ENCODE assay signal across 25 cellular contexts in genomic region chrX:109481986-109482385, GRCh38. TPM values are rescaled to one million over a fixed set of nuclear protein-coding genes. Genes with fewer than 3 reads are reported as not detected.
A peak's percentile ranks its signal among the peaks of the same experiment; 100 is the strongest.
DNase-seq lines count a peak whose midpoint lies in the region; ATAC-seq and TF ChIP-seq lines count a peak whose summit lies in the region.
"Had no signal": no experiment of that assay in that cellular context is flagged by ENCODE, and none has a peak within 500 bp of the region (broad histone marks: within the 10 kb centered on the region; RNA-seq: fewer than 3 reads in every experiment).

Gene GUCY2F (minus strand): TSS chrX:109482086. CDS start chrX:109475936, 6,150 bp downstream.

- CTCF ChIA-PET in A673 (lab: Charles Lee) = interaction anchor here (0.5 kb wide), 1 partner anchor 175 kb away, joined by 4 read pairs; no protein-coding TSS in a partner anchor

- no peaks in the 10 kb centered on the region for H3K9me3 Mint-ChIP-seq in mesothelial cell of epicardium
- no peaks in the 10 kb centered on the region for H3K9me3 Mint-ChIP-seq in neural progenitor cell
- H3K9me3 Mint-ChIP-seq in activated T-cell treated with anti-CD3 and anti-CD28 coated beads, Interleukin-2, amount 50 U/mL, for 4 hours = no peaks in the 10 kb centered on the region
- H3K9me3 Mint-ChIP-seq: CD4-positive, alpha-beta T cell; CD8-positive, alpha-beta T cell had no signal

- no peaks in the 10 kb centered on the region for H3K79me2 ChIP-seq in neural progenitor cell (ENCODE audit: low read depth)

- POLR2A ChIA-PET in A673 (lab: Charles Lee; ENCODE audit: low non-redundant PET) = no interaction called here

- H3F3A ChIP-seq in neural progenitor cell (ENCODE audit: low read depth) = no peaks in the 10 kb centered on the region

- DNase-seq in A673 (ENCODE audit: low spot score) (no peak), NCI-H82 treated with DMSO at 0.1 percent for 48 hours (lab: John Stamatoyannopoulos, UW; ENCODE audit: unreplicated experiment) (peak; percentile 3), mesothelial cell of epicardium (ENCODE audit: low spot score in 2 of 2, unreplicated experiment in 2 of 2) (no peak), neural progenitor cell (ENCODE audit: low spot score) (no peak), Ammon's horn (ENCODE audit: low spot score) (no peak), NCI-H1105 (lab: John Stamatoyannopoulos, UW) (no peak), colonic mucosa (no peak)
- no peak for DNase-seq in activated T-cell treated with anti-CD3 and anti-CD28 coated beads, Interleukin-2, amount 50 U/mL, for 4 hours
- DNase-seq: 8988T; ACHN; CD4-positive, alpha-beta T cell; CD8-positive, alpha-beta T cell; COR-L47; DMS 273 treated with DMSO at 0.1 percent for 48 hours; DMS153; DMS53; DMS79; DND-41; EL; GDM1 had no signal

- no peaks in the 10 kb centered on the region for H4K20me1 ChIP-seq in neural progenitor cell (ENCODE audit: low read depth)
- H4K20me1 ChIP-seq: BLaER1 treated with 17β-estradiol and CSF1 and Interleukin-3, amounts not matched to agents 10 nM and 100 nM had no signal

- TF ChIP-seq CTCF in A673 (conservative IDR thresholded peaks at IDR 0.05; ENCODE audit: low read depth, low read length) (no peak), mesothelial cell of epicardium (IDR thresholded peaks at IDR 0.05; ENCODE audit: unreplicated experiment) (no peak), neural progenitor cell (IDR thresholded peaks at IDR 0.05) (no peak), colonic mucosa (IDR thresholded peaks at IDR 0.05) (no peak)

- H3K4me1 Mint-ChIP-seq in mesothelial cell of epicardium (peaks cover 7% of the 10 kb centered on the region), neural progenitor cell (peaks cover 2% of the 10 kb centered on the region)
- H3K4me1 Mint-ChIP-seq in activated T-cell treated with anti-CD3 and anti-CD28 coated beads, Interleukin-2, amount 50 U/mL, for 4 hours (ENCODE audit: low read depth) = no peaks in the 10 kb centered on the region

- H3K27ac Mint-ChIP-seq in mesothelial cell of epicardium (peak within 1 kb of the TSS; percentile 2), neural progenitor cell (no peak within 1 kb of the TSS)
- H3K27ac Mint-ChIP-seq: B cell; CD4-positive, alpha-beta T cell; CD8-positive, alpha-beta T cell had no signal

- no peak for ATAC-seq in activated T-cell treated with anti-CD3 and anti-CD28 coated beads, Interleukin-2, amount 50 U/mL, for 4 hours
- ATAC-seq: CD8-positive, alpha-beta T cell; GM12878 had no signal

- peaks cover 8% of the 10 kb centered on the region for H3K27me3 ChIP-seq in A673 (replicated peaks; ENCODE audit: insufficient read depth, low read depth, low read length, poor library complexity)
- H3K27me3 ChIP-seq in neural progenitor cell = no peaks in the 10 kb centered on the region
- no peaks in the 10 kb centered on the region for H3K27me3 ChIP-seq in colonic mucosa

- H3K4me3 Mint-ChIP-seq in mesothelial cell of epicardium (no peak within 1 kb of the TSS), neural progenitor cell (no peak within 1 kb of the TSS)
- no peak within 1 kb of the TSS for H3K4me3 Mint-ChIP-seq in activated T-cell treated with anti-CD3 and anti-CD28 coated beads, Interleukin-2, amount 50 U/mL, for 4 hours
- H3K4me3 Mint-ChIP-seq: B cell; CD4-positive, alpha-beta T cell; CD8-positive, alpha-beta T cell had no signal

- H3K36me3 ChIP-seq in A673 (ENCODE audit: insufficient read depth, low read length, poor library complexity, severe bottlenecking) (no peaks in the 10 kb centered on the region), neural progenitor cell (no peaks in the 10 kb centered on the region), colonic mucosa (no peaks in the 10 kb centered on the region)
- H3K36me3 ChIP-seq: BLaER1 treated with 17β-estradiol and CSF1 and Interleukin-3, amounts not matched to agents 10 nM and 100 nM had no signal

- no TSS peak for BruUV-seq in A673 (replicated peaks; lab: Mats Ljungman, UMichigan)

- H3K27me3 Mint-ChIP-seq in mesothelial cell of epicardium (ENCODE audit: low read depth) (peaks cover 17% of the 10 kb centered on the region), neural progenitor cell (ENCODE audit: insufficient read depth, low read depth) (no peaks in the 10 kb centered on the region)
- no peaks in the 10 kb centered on the region for H3K27me3 Mint-ChIP-seq in activated T-cell treated with anti-CD3 and anti-CD28 coated beads, Interleukin-2, amount 50 U/mL, for 4 hours (ENCODE audit: low read depth)
- H3K27me3 Mint-ChIP-seq: CD4-positive, alpha-beta T cell had no signal

- no peaks in the 10 kb centered on the region for H3K9me3 ChIP-seq in A673 (ENCODE audit: low read depth, low read length, poor library complexity, severe bottlenecking)
- no peaks in the 10 kb centered on the region for H3K9me3 ChIP-seq in neural progenitor cell (ENCODE audit: low read depth)
- H3K9me3 ChIP-seq in colonic mucosa = no peaks in the 10 kb centered on the region
- H3K9me3 ChIP-seq: BLaER1 treated with 17β-estradiol and CSF1 and Interleukin-3, amounts not matched to agents 10 nM and 100 nM had no signal

- H3K36me3 Mint-ChIP-seq in mesothelial cell of epicardium (no peaks in the 10 kb centered on the region), neural progenitor cell (no peaks in the 10 kb centered on the region)
- no peaks in the 10 kb centered on the region for H3K36me3 Mint-ChIP-seq in activated T-cell treated with anti-CD3 and anti-CD28 coated beads, Interleukin-2, amount 50 U/mL, for 4 hours (ENCODE audit: insufficient read depth)
- H3K36me3 Mint-ChIP-seq: CD8-positive, alpha-beta T cell had no signal

- peak within 1 kb of the TSS; percentile 38 for H3K4me2 ChIP-seq in neural progenitor cell
- H3K4me2 ChIP-seq: BLaER1 treated with 17β-estradiol and CSF1 and Interleukin-3, amounts not matched to agents 10 nM and 100 nM had no signal

- intact Hi-C loops in A673 (cut with micrococcal nuclease; ENCODE audit: unreplicated experiment) = loop anchor here (10.0 kb wide), 1 partner anchor 233 kb away; no protein-coding TSS in a partner anchor
- intact Hi-C loops in colonic mucosa (cut with DNase I) = loop anchor here (10.0 kb wide), 1 partner anchor 403 kb away; no protein-coding TSS in a partner anchor

- H3K9ac ChIP-seq in neural progenitor cell = no peak within 1 kb of the TSS
- no peak within 1 kb of the TSS for H3K9ac ChIP-seq in colonic mucosa (ENCODE audit: low read depth in 2 of 2, low read length in 2 of 2)
- H3K9ac ChIP-seq: BLaER1 treated with 17β-estradiol and CSF1 and Interleukin-3, amounts not matched to agents 10 nM and 100 nM had no signal

- H3K4me1 ChIP-seq in A673 (ENCODE audit: insufficient read depth, low read length, poor library complexity, severe bottlenecking) (peaks cover 4% of the 10 kb centered on the region), neural progenitor cell (peaks cover 10% of the 10 kb centered on the region), colonic mucosa (no peaks in the 10 kb centered on the region)

- no peak within 1 kb of the TSS for H2AFZ ChIP-seq in neural progenitor cell (replicated peaks)

- H3K4me3 ChIP-seq in A673 (ENCODE audit: low read depth, low read length, poor library complexity, severe bottlenecking) (no peak within 1 kb of the TSS), neural progenitor cell (no peak within 1 kb of the TSS), colonic mucosa (no peak within 1 kb of the TSS)
- H3K4me3 ChIP-seq: BLaER1 treated with 17β-estradiol and CSF1 and Interleukin-3, amounts not matched to agents 10 nM and 100 nM; GM12878 had no signal

- H3K27ac ChIP-seq in A673 (ENCODE audit: low read depth, low read length, poor library complexity, severe bottlenecking) = peak within 1 kb of the TSS; percentile 50
- no peak within 1 kb of the TSS for H3K27ac ChIP-seq in neural progenitor cell
- H3K27ac ChIP-seq in colonic mucosa = no peak within 1 kb of the TSS
- H3K27ac ChIP-seq: BLaER1 treated with 17β-estradiol and CSF1 and Interleukin-3, amounts not matched to agents 10 nM and 100 nM; C4-2B had no signal

RNA-seq across cellular contexts. Expression of gene GUCY2F, which starts in this region (rescaled TPM):
- total RNA-seq in A673 (2021) = 0.24 and 0.26 TPM in 2 replicates
- total RNA-seq in mesothelial cell of epicardium = 0.07 TPM in 2 of 3 replicates, not detected in the other
- total RNA-seq in neural progenitor cell (ENCODE audit: low replicate concordance) = 0.06 and 0.07 TPM in 2 replicates
- total RNA-seq in activated T-cell treated with anti-CD3 and anti-CD28 coated beads, Interleukin-2, amount 50 U/mL, for 4 hours = not detected
- total RNA-seq in colonic mucosa = not detected
- total RNA-seq: B cell; CD4-positive, alpha-beta T cell; CD8-positive, alpha-beta T cell; G401; GM12878 had no signal
